ENCODE assay signal across 21 cellular contexts in genomic region chr21:15319727-15320126, GRCh38.
A peak's percentile ranks its signal among the peaks of the same experiment; 100 is the strongest.
DNase-seq lines count a peak whose midpoint lies in the region; ATAC-seq, FAIRE-seq and TF ChIP-seq lines count a peak whose summit lies in the region.
"Had no signal": no experiment of that assay in that cellular context is flagged by ENCODE, and none has a peak within 500 bp of the region (broad histone marks: within the 10 kb centered on the region; RNA-seq: fewer than 3 reads in every experiment).

No MANE protein-coding gene starts in this region.

- DNase-seq in NCI-H748 (lab: John Stamatoyannopoulos, UW; ENCODE audit: unreplicated experiment) (peak; percentile 4), NCI-H748 treated with DMSO at 0.1 percent for 48 hours (lab: John Stamatoyannopoulos, UW) (no peak), pancreas (no peak), D721Med (ENCODE audit: insufficient read length, low spot score) (no peak), NCI-H2196 (lab: John Stamatoyannopoulos, UW; ENCODE audit: unreplicated experiment) (no peak)
- DNase-seq: 8988T; ACHN; BE2C; C1 segment of cervical spinal cord; CD4-positive, alpha-beta memory T cell; CD4-positive, CD25-positive, alpha-beta regulatory T cell; CD8-positive, alpha-beta memory T cell; COR-L47; DMS79 treated with DMSO at 0.1 percent for 48 hours; GF-D8 had no signal

- FAIRE-seq in pancreas (lab: Jason Lieb, UNC) (no peak), D721Med (lab: Jason Lieb, UNC) (no peak)
- FAIRE-seq: A204.1, G401.6, GM12891, GM19239 had no signal

- H3K4me1 ChIP-seq in endocrine pancreas (ENCODE audit: control insufficient read depth, insufficient read depth, low read length) (no peaks in the 10 kb centered on the region), pancreas (no peaks in the 10 kb centered on the region)
- H3K4me1 ChIP-seq: BE2C, BLaER1 had no signal

- H3K27me3 ChIP-seq in endocrine pancreas (ENCODE audit: control insufficient read depth, insufficient read depth, low read length) (no peaks in the 10 kb centered on the region), pancreas (no peaks in the 10 kb centered on the region)
- H3K27me3 ChIP-seq: BE2C, BLaER1 had no signal

- H3K36me3 ChIP-seq in endocrine pancreas (ENCODE audit: control insufficient read depth, insufficient read depth, low read length) (no peaks in the 10 kb centered on the region), pancreas (no peaks in the 10 kb centered on the region)
- H3K36me3 ChIP-seq: BE2C, BLaER1 had no signal

- H3K4me3 ChIP-seq in endocrine pancreas (ENCODE audit: control insufficient read depth, insufficient read depth, low read length) (peak overlapping the region; percentile 17), pancreas (no peak overlapping the region)
- H3K4me3 ChIP-seq: BLaER1 had no signal

- WGBS in pancreas, 2 donors: 16 to 27% methylated on average over 7 of the region's 7 CpGs

- no peak overlapping the region for H3K27ac ChIP-seq in pancreas
- H3K27ac ChIP-seq: BLaER1 had no signal

- peak in 3 of 4 donors; percentile 75 to 78 (median 76) for ATAC-seq in pancreas

- TF ChIP-seq CTCF in pancreas (IDR thresholded peaks at IDR 0.05) (no peak), D721Med (IDR thresholded peaks at IDR 0.05; ENCODE audit: insufficient read depth, missing control alignments) (no peak)

- H3K9ac ChIP-seq in endocrine pancreas (ENCODE audit: control insufficient read depth, insufficient read depth, low read length): no peak overlapping the region
- H3K9ac ChIP-seq: BLaER1 had no signal

- intact Hi-C loops in pancreas (cut with DNase I): no loop called here

- H3K9me3 ChIP-seq in endocrine pancreas (ENCODE audit: control insufficient read depth, low read length) (no peaks in the 10 kb centered on the region), pancreas (no peaks in the 10 kb centered on the region)
- H3K9me3 ChIP-seq: BE2C had no signal
